8 cellular contexts compared by ENCODE assay signal in genomic region chr10:90709727-90710126, GRCh38.
"Had no signal": no experiment of that assay in that cellular context is flagged by ENCODE, and none has a peak within 500 bp of the region (broad histone marks: within the 10 kb centered on the region; RNA-seq: fewer than 3 reads in every experiment).

No MANE protein-coding gene starts in this region.

- FAIRE-seq: G401.6, GM12878, GM12891, GM12892, GM18507, GM19239 had no signal

- DNase-seq: GDM1, GF-D8 had no signal

- H3K4me3 ChIP-seq: GM12878 had no signal
